Comparison of ENCODE assay signal across 8 cellular contexts in genomic region chr2:219497495-219498279, GRCh38. TPM values are rescaled to one million over a fixed set of nuclear protein-coding genes. Genes with fewer than 3 reads are reported as not detected.
DNase-seq lines count a peak whose midpoint lies in the region; ATAC-seq and TF ChIP-seq lines count a peak whose summit lies in the region.

No MANE protein-coding gene starts in this region.

- peak overlapping the region; percentile 84 to 90 for H3K27ac Mint-ChIP-seq in natural killer cell

- in situ Hi-C loops in Caki2 (cut with HindIII; ENCODE audit: low pct_unique_long_range_greater_than_20kb, low sequenced_read_pairs), result no loop called here

- H3K9me3 Mint-ChIP-seq in natural killer cell, result no peaks in the 10 kb centered on the region

- H3K4me1 Mint-ChIP-seq in natural killer cell, result peaks cover 26 to 48% of the 10 kb centered on the region in 2 donors

- H3K4me3 Mint-ChIP-seq in natural killer cell, result peak overlapping the region; percentile 94

- no peak for TF ChIP-seq CTCF in fibroblast of pulmonary artery (IDR thresholded peaks at IDR 0.05; ENCODE audit: low read length, missing control alignments)
- TF ChIP-seq CTCF in natural killer cell (IDR thresholded peaks at IDR 0.05), result no peak

- peaks cover 14 to 30% of the 10 kb centered on the region in 2 donors for H3K27me3 Mint-ChIP-seq in natural killer cell (ENCODE audit: low read depth in 2 of 2)

- peak; percentile 80 for DNase-seq in Caki2 (ENCODE audit: low read depth)
- peak; percentile 36 for DNase-seq in MV-4-11 (lab: John Stamatoyannopoulos, UW)
- DNase-seq in activated CD8-positive, alpha-beta memory T cell treated with anti-CD3 and anti-CD28 coated beads, Interleukin-2, amount 50 U/mL, for 48 hours, result peak; percentile 67
- peak; percentile 82 for DNase-seq in fibroblast of pulmonary artery (ENCODE audit: low read depth)
- DNase-seq in natural killer cell, result peak; percentile 27

- intact Hi-C loops in natural killer cell (cut with micrococcal nuclease), result loop anchor here (5.0 kb wide), 1 partner anchor 35 kb away; no protein-coding TSS in a partner anchor

- ATAC-seq in GM21717 (IDR thresholded peaks at IDR 0.05; ENCODE audit: unreplicated experiment) (peak; percentile 23), natural killer cell (peak; percentile 37 to 68 (median 41)), GM18870 (IDR thresholded peaks at IDR 0.05; ENCODE audit: unreplicated experiment) (no peak), HG03097 (IDR thresholded peaks at IDR 0.05; ENCODE audit: low FRiP score, unreplicated experiment) (no peak)

- peak overlapping the region; percentile 90 for H3K4me3 ChIP-seq in fibroblast of pulmonary artery (replicated peaks; ENCODE audit: low read depth, low read length)

- H3K36me3 Mint-ChIP-seq in natural killer cell, result no peaks in the 10 kb centered on the region

RNA-seq across cellular contexts. Expression of gene GMPPA, which starts 1.0 kb away (rescaled TPM):
- 88.9 and 95.2 TPM in 2 replicates for total RNA-seq in Caki2 (2014; rRNA removed; shearing (Covaris generic); ENCODE audit: low replicate concordance)
- total RNA-seq in natural killer cell, result 10 to 100 TPM; 27.6 to 36.3 (median 33.8) TPM

RNA-seq across cellular contexts. Expression of gene ASIC4, which starts 16.6 kb away (rescaled TPM):
- 0.17 and 2.5 TPM in 2 replicates for total RNA-seq in Caki2 (2014; rRNA removed; shearing (Covaris generic); ENCODE audit: low replicate concordance)
- total RNA-seq in natural killer cell, result under 1 TPM in 2 of 3 donors, not detected in 1; 0.12 to 0.20 TPM

RNA-seq across cellular contexts. Expression of gene CHPF, which starts 45.9 kb away (rescaled TPM):
- 78.8 and 104 TPM in 2 replicates for total RNA-seq in Caki2 (2014; rRNA removed; shearing (Covaris generic); ENCODE audit: low replicate concordance)
- 10 to 100 TPM in 2 of 3 donors, 1 to 10 TPM in 1; 9.6 to 19.2 (median 12.7) TPM for total RNA-seq in natural killer cell

RNA-seq across cellular contexts. Expression of gene TMEM198, which starts 46.1 kb away (rescaled TPM):
- 4.5 and 9.3 TPM in 2 replicates for total RNA-seq in Caki2 (2014; rRNA removed; shearing (Covaris generic); ENCODE audit: low replicate concordance)
- 1 to 10 TPM; 1.7 to 2.3 (median 1.8) TPM for total RNA-seq in natural killer cell

Comparison
In these comparisons a context has a peak if more than half of its experiments do, and no peak if none do; other contexts are left out.
1. DNase-seq: peak in every context shown above with its lines; median percentile 82 in fibroblast of pulmonary artery; 80 in Caki2; 67 in activated CD8-positive, alpha-beta memory T cell treated with anti-CD3 and anti-CD28 coated beads, Interleukin-2, amount 50 U/mL, for 48 hours; 36 in MV-4-11; 27 in natural killer cell.
2. ATAC-seq: peak in GM21717 (single experiment) and natural killer cell (3 of 3); none in GM18870 (single experiment) and HG03097 (single experiment).